In the genomic region with DNA sequence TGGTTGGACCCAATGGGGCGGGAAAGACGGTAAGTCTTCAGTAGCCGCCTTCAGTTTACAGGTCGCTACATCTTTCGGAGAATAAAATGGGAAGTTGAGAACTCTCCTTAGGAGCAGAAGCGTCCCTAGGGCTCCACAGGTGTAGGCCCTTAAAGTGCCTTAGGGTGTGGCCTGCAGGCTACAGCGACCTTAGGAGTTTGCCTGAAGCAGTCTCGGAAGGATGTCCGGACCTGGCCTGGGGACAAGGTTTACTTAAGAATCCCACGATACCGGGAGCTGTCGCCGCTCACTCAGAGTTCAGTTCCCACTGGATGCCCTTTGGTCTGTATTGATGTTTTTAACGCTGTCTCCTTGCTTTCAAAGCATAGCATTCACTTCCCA, we compare ENCODE assay signal across 1 cellular context.
TF ChIP-seq lines count a peak whose summit lies in the region.

No MANE protein-coding gene starts in this region.

TF ChIP-seq in GM23338, 12 proteins besides CTCF, POLR2A, EP300 and RAD21 (continued from another document):
- TF ChIP-seq, protein P1, sequence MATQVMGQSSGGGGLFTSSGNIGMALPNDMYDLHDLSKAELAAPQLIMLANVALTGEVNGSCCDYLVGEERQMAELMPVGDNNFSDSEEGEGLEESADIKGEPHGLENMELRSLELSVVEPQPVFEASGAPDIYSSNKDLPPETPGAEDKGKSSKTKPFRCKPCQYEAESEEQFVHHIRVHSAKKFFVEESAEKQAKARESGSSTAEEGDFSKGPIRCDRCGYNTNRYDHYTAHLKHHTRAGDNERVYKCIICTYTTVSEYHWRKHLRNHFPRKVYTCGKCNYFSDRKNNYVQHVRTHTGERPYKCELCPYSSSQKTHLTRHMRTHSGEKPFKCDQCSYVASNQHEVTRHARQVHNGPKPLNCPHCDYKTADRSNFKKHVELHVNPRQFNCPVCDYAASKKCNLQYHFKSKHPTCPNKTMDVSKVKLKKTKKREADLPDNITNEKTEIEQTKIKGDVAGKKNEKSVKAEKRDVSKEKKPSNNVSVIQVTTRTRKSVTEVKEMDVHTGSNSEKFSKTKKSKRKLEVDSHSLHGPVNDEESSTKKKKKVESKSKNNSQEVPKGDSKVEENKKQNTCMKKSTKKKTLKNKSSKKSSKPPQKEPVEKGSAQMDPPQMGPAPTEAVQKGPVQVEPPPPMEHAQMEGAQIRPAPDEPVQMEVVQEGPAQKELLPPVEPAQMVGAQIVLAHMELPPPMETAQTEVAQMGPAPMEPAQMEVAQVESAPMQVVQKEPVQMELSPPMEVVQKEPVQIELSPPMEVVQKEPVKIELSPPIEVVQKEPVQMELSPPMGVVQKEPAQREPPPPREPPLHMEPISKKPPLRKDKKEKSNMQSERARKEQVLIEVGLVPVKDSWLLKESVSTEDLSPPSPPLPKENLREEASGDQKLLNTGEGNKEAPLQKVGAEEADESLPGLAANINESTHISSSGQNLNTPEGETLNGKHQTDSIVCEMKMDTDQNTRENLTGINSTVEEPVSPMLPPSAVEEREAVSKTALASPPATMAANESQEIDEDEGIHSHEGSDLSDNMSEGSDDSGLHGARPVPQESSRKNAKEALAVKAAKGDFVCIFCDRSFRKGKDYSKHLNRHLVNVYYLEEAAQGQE (IDR thresholded peaks at IDR 0.05; ENCODE audit: unreplicated experiment), result no peak
- TF ChIP-seq ZNF462 (CRISPR knock-in tag; IDR thresholded peaks at IDR 0.05) (no peak), NANOG (IDR thresholded peaks at IDR 0.05; ENCODE audit: borderline replicate concordance) (no peak), EZH2 (IDR thresholded peaks at IDR 0.05; ENCODE audit: low read depth, unreplicated experiment) (no peak), EZH2phosphoT487 (IDR thresholded peaks at IDR 0.05; ENCODE audit: unreplicated experiment) (no peak)
